Comparison of ENCODE assay signal across 24 cellular contexts in genomic region chr18:25066536-25066935, GRCh38.
"Had no signal": no experiment of that assay in that cellular context is flagged by ENCODE, and none has a peak within 500 bp of the region (broad histone marks: within the 10 kb centered on the region; RNA-seq: fewer than 3 reads in every experiment).

No MANE protein-coding gene starts in this region.

- H3K27ac Mint-ChIP-seq: activated B cell treated with CpG ODN at 0.5 μM for 24 hours; activated CD4-positive, alpha-beta memory T cell treated with anti-CD3 and anti-CD28 coated beads for 36 hours; activated naive CD8-positive, alpha-beta T cell; activated T-helper 1 cell treated with anti-CD3 and anti-CD28 coated beads, Interleukin-12 subunit alpha, Interleukin-12 subunit beta, Interleukin-2, Interleukin-4 antibody, amounts not matched to agents 30 ng/mL and 10 ng/mL and 1 ng/mL, durations not matched to agents 14 hours and 24 hours and 36 hours; immature natural killer cell; stimulated activated naive CD8-positive, alpha-beta T cell treated with anti-CD3 and anti-CD28 coated beads, Interleukin-15, amount 100 ng/mL, for 72 hours had no signal

- H2AFZ ChIP-seq: parathyroid adenoma had no signal

- DNase-seq: activated B cell treated with CpG ODN at 0.5 μM for 24 hours; activated CD4-positive, alpha-beta memory T cell treated with anti-CD3 and anti-CD28 coated beads for 36 hours; activated CD4-positive, alpha-beta T cell treated with anti-CD3 and anti-CD28 coated beads for 4 hours; activated gamma-delta T cell treated with Interleukin-2 at 50 U/mL for 16 hours; activated T-cell treated with anti-CD3 and anti-CD28 coated beads for 4 hours; amniotic stem cell; effector CD4-positive, alpha-beta T cell; heart right ventricle; immature natural killer cell; kidney glomerular epithelial cell; left ventricle myocardium inferior; mammary epithelial cell; right lobe of liver; stimulated activated CD4-positive, alpha-beta T cell treated with anti-CD3 and anti-CD28 coated beads, Interleukin-4, amount 100 ng/mL, for 1 hour; stimulated activated naive CD8-positive, alpha-beta T cell treated with anti-CD3 and anti-CD28 coated beads, Interleukin-15, amount 100 ng/mL, for 72 hours; transverse colon had no signal

- H3K9me3 ChIP-seq: gastroesophageal sphincter, heart right ventricle, left ventricle myocardium inferior, neutrophil, right lobe of liver, suprapubic skin, transverse colon had no signal

- H3K4me1 ChIP-seq: gastroesophageal sphincter, left ventricle myocardium inferior, parathyroid adenoma, right lobe of liver, suprapubic skin, transverse colon had no signal

- H3K4me3 Mint-ChIP-seq: activated B cell treated with CpG ODN at 0.5 μM for 24 hours; activated CD4-positive, alpha-beta memory T cell treated with anti-CD3 and anti-CD28 coated beads for 36 hours; activated naive CD8-positive, alpha-beta T cell; activated T-helper 1 cell treated with anti-CD3 and anti-CD28 coated beads, Interleukin-12 subunit alpha, Interleukin-12 subunit beta, Interleukin-2, Interleukin-4 antibody, amounts not matched to agents 30 ng/mL and 10 ng/mL and 1 ng/mL, durations not matched to agents 14 hours and 24 hours and 36 hours; central memory CD8-positive, alpha-beta T cell; immature natural killer cell; stimulated activated naive CD8-positive, alpha-beta T cell treated with anti-CD3 and anti-CD28 coated beads, Interleukin-15, amount 100 ng/mL, for 72 hours had no signal

- H3K27ac ChIP-seq: gastroesophageal sphincter, heart right ventricle, left ventricle myocardium inferior, neutrophil, parathyroid adenoma, right lobe of liver, suprapubic skin, transverse colon had no signal

- H3K9me3 Mint-ChIP-seq: activated B cell treated with CpG ODN at 0.5 μM for 24 hours; activated CD4-positive, alpha-beta memory T cell treated with anti-CD3 and anti-CD28 coated beads for 36 hours; activated T-helper 1 cell treated with anti-CD3 and anti-CD28 coated beads, Interleukin-12 subunit alpha, Interleukin-12 subunit beta, Interleukin-2, Interleukin-4 antibody, amounts not matched to agents 30 ng/mL and 10 ng/mL and 1 ng/mL, durations not matched to agents 14 hours and 24 hours and 36 hours; immature natural killer cell; stimulated activated naive CD8-positive, alpha-beta T cell treated with anti-CD3 and anti-CD28 coated beads, Interleukin-15, amount 100 ng/mL, for 72 hours had no signal

- H3K4me3 ChIP-seq: gastroesophageal sphincter, heart right ventricle, left ventricle myocardium inferior, right lobe of liver, smooth muscle cell, suprapubic skin, transverse colon had no signal

- H3K27me3 ChIP-seq: gastroesophageal sphincter, heart right ventricle, neutrophil, right lobe of liver, suprapubic skin, transverse colon had no signal

- H3K9ac ChIP-seq: parathyroid adenoma had no signal

- ATAC-seq: gastroesophageal sphincter; heart right ventricle; right lobe of liver; stimulated activated naive CD8-positive, alpha-beta T cell treated with anti-CD3 and anti-CD28 coated beads, Interleukin-15, amount 100 ng/mL, for 72 hours had no signal

- H3K4me2 ChIP-seq: smooth muscle cell had no signal

- H3K36me3 Mint-ChIP-seq: activated CD4-positive, alpha-beta memory T cell treated with anti-CD3 and anti-CD28 coated beads for 36 hours; activated naive CD8-positive, alpha-beta T cell; immature natural killer cell had no signal

- H3K79me2 ChIP-seq: parathyroid adenoma had no signal

- H3K4me1 Mint-ChIP-seq: activated B cell treated with CpG ODN at 0.5 μM for 24 hours; central memory CD8-positive, alpha-beta T cell; immature natural killer cell; stimulated activated naive CD8-positive, alpha-beta T cell treated with anti-CD3 and anti-CD28 coated beads, Interleukin-15, amount 100 ng/mL, for 72 hours had no signal

- H3K27me3 Mint-ChIP-seq: activated B cell treated with CpG ODN at 0.5 μM for 24 hours; activated CD4-positive, alpha-beta memory T cell treated with anti-CD3 and anti-CD28 coated beads for 36 hours; activated naive CD8-positive, alpha-beta T cell; central memory CD8-positive, alpha-beta T cell; stimulated activated naive CD8-positive, alpha-beta T cell treated with anti-CD3 and anti-CD28 coated beads, Interleukin-15, amount 100 ng/mL, for 72 hours had no signal

- H3K36me3 ChIP-seq: gastroesophageal sphincter, left ventricle myocardium inferior, neutrophil, right lobe of liver, suprapubic skin, transverse colon had no signal
